9 cellular contexts compared by ENCODE assay signal in genomic region chr17:44187131-44187899, GRCh38. TPM values are rescaled to one million over a fixed set of nuclear protein-coding genes. Genes with fewer than 3 reads are reported as not detected.
DNase-seq lines count a peak whose midpoint lies in the region; ATAC-seq and TF ChIP-seq lines count a peak whose summit lies in the region.
"Had no signal": no experiment of that assay in that cellular context is flagged by ENCODE, and none has a peak within 500 bp of the region (broad histone marks: within the 10 kb centered on the region; RNA-seq: fewer than 3 reads in every experiment).

No MANE protein-coding gene starts in this region.

- peaks cover 32 to 45% (median 38%) of the 10 kb centered on the region in 3 donors for H3K4me1 Mint-ChIP-seq in naive B cell

- peaks cover 53% of the 10 kb centered on the region for H3K79me2 ChIP-seq in SU-DHL-6 (ENCODE audit: insufficient read depth, low read length)

- no peaks in the 10 kb centered on the region for H3K36me3 ChIP-seq in SU-DHL-6 (ENCODE audit: low read length)
- H3K36me3 ChIP-seq in endocrine pancreas (ENCODE audit: control insufficient read depth, insufficient read depth, low read length), result no peaks in the 10 kb centered on the region

- H3K4me3 Mint-ChIP-seq in naive B cell, result peak overlapping the region; percentile 98 to 100 (median 99)

- ATAC-seq in GM18868 (IDR thresholded peaks at IDR 0.05; ENCODE audit: unreplicated experiment), result peak; percentile 49
- peak; percentile 2 for ATAC-seq in HG03060 (IDR thresholded peaks at IDR 0.05; ENCODE audit: low read depth, unreplicated experiment)
- ATAC-seq in naive B cell (ENCODE audit: low read depth in 2 of 2), result peak; percentile 57 to 59

- no peaks in the 10 kb centered on the region for H3K9me3 Mint-ChIP-seq in naive B cell

- H3K9me2 ChIP-seq in SU-DHL-6 (replicated peaks; ENCODE audit: insufficient read depth, low read length), result no peaks in the 10 kb centered on the region

- H3K27me3 Mint-ChIP-seq in naive B cell, result no peaks in the 10 kb centered on the region

- H3K27ac Mint-ChIP-seq in naive B cell, result peak overlapping the region; percentile 95 to 100 (median 100)

- H3K9ac ChIP-seq in SU-DHL-6 (ENCODE audit: low read length) (peak overlapping the region; percentile 81), endocrine pancreas (ENCODE audit: control insufficient read depth, insufficient read depth, low read length) (peak overlapping the region; percentile 98)

- peak overlapping the region; percentile 83 for H3K27ac ChIP-seq in SU-DHL-6 (ENCODE audit: low read depth, low read length)

- H3F3A ChIP-seq in SU-DHL-6 (ENCODE audit: insufficient read depth), result peaks cover 6% of the 10 kb centered on the region; the same call in 1 of the 2 replicates

- H3K4me1 ChIP-seq in endocrine pancreas (ENCODE audit: control insufficient read depth, insufficient read depth, low read length), result peaks cover 6% of the 10 kb centered on the region

- peaks cover 7 to 9% of the 10 kb centered on the region in 2 donors for H3K36me3 Mint-ChIP-seq in naive B cell

- H3K9me3 ChIP-seq in SU-DHL-6 (ENCODE audit: insufficient read depth, low read length) (no peaks in the 10 kb centered on the region), endocrine pancreas (ENCODE audit: control insufficient read depth, low read length) (no peaks in the 10 kb centered on the region)

- TF ChIP-seq CTCF in SU-DHL-6 (IDR thresholded peaks at IDR 0.05; ENCODE audit: insufficient read depth, low read length, poor library complexity, severe bottlenecking), result no peak

- DNase-seq in AG20443 (ENCODE audit: low spot score), result peak; percentile 79
- no peak for DNase-seq in naive B cell
- DNase-seq in occipital lobe (lab: John Stamatoyannopoulos, UW), result no peak
- no peak for DNase-seq in LoVo (ENCODE audit: low spot score)

- peak overlapping the region; percentile 81 for H2AFZ ChIP-seq in SU-DHL-6 (ENCODE audit: low read depth, low read length, severe bottlenecking)

- H3K27me3 ChIP-seq in SU-DHL-6 (ENCODE audit: low read length) (no peaks in the 10 kb centered on the region), endocrine pancreas (ENCODE audit: control insufficient read depth, insufficient read depth, low read length) (no peaks in the 10 kb centered on the region)

- peak overlapping the region; percentile 99 for H3K4me3 ChIP-seq in SU-DHL-6 (ENCODE audit: insufficient read depth, low read length, poor library complexity, severe bottlenecking)
- H3K4me3 ChIP-seq in endocrine pancreas (ENCODE audit: control insufficient read depth, insufficient read depth, low read length), result peak overlapping the region; percentile 87

- H3K4me2 ChIP-seq in SU-DHL-6 (ENCODE audit: low read depth, low read length, poor library complexity, severe bottlenecking), result peak overlapping the region; percentile 95

- peaks cover 4% of the 10 kb centered on the region; the same call in 1 of the 2 replicates for H4K20me1 ChIP-seq in SU-DHL-6 (ENCODE audit: low read depth, low read length)

RNA-seq across cellular contexts. Expression of gene TMUB2, which starts 0.5 kb away (rescaled TPM):
- polyA plus RNA-seq in naive B cell (ENCODE audit: low read depth in 6 of 6), result 10 to 100 TPM; 39.7 to 69.9 (median 44.8) TPM
- total RNA-seq in occipital lobe, result 26.0 TPM

RNA-seq across cellular contexts. Expression of gene ATXN7L3, which starts 12.4 kb away (rescaled TPM):
- 10 to 100 TPM in 3 of 6 donors, 1 to 10 TPM in 3; 6.6 to 14.4 (median 9.4) TPM for polyA plus RNA-seq in naive B cell (ENCODE audit: low read depth in 6 of 6)
- 66.0 TPM for total RNA-seq in occipital lobe

RNA-seq across cellular contexts. Expression of gene ASB16, which starts 16.8 kb away (rescaled TPM):
- under 1 TPM in 4 of 6 donors, not detected in 2; 0.19 to 0.43 (median 0.31) TPM for polyA plus RNA-seq in naive B cell (ENCODE audit: low read depth in 6 of 6)
- not detected for total RNA-seq in occipital lobe
- total RNA-seq: RPMI7951 had no signal

RNA-seq across cellular contexts. Expression of gene UBTF, which starts 32.2 kb away (rescaled TPM):
- polyA plus RNA-seq in naive B cell (ENCODE audit: low read depth in 6 of 6), result 10 to 100 TPM; 20.2 to 77.3 (median 43.0) TPM
- 73.3 TPM for total RNA-seq in occipital lobe

RNA-seq across cellular contexts. Expression of gene HROB, which starts 45.6 kb away (rescaled TPM):
- polyA plus RNA-seq in naive B cell (ENCODE audit: low read depth in 6 of 6), result 1 to 10 TPM in 3 of 6 donors, under 1 TPM in 2, not detected in 1; 0.63 to 1.4 (median 1.2) TPM
- total RNA-seq in occipital lobe, result 0.78 TPM

Comparison
In these comparisons a context has a peak if more than half of its experiments do, and no peak if none do; other contexts are left out.
1. ATAC-seq: peak in every context shown above with its lines; median percentile 58 in naive B cell; 49 in GM18868; 2 in HG03060.